In the genomic region with DNA sequence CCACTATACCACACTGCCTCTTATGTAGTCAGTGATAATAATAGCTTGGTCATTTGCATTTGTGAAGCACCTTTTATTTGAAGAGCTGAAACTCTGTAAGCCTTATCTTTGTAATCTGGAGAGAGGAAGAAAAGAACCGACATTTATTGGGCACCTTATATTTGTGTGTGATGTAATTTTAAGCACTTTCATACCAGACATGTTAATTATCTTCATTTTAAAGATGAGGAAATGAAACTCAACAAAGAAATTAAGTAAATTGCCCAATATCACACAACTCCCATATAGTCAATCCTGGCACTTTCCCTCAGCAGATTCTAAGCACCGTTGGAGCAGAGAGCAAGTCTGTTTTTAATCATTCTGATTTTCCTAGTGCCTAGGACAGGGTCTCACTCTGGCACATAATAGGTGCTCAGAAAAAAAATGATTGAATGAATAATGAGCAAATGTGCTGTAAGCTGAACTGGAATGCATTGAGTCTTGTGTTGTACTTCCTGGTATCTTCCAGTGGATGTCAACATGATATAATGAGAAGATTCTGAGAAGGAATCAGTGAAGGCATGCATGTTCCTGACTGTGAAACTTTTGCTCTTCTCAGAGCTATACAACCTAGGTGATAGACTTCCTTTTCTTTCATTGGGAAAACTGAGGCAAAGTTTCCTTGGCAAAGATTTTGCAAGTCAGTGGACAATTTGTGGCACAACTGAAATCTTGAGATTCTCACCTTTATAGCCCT, we compare ENCODE assay signal across 21 cellular contexts.
DNase-seq lines count a peak whose midpoint lies in the region; ATAC-seq, FAIRE-seq and TF ChIP-seq lines count a peak whose summit lies in the region.
"Had no signal": no experiment of that assay in that cellular context is flagged by ENCODE, and none has a peak within 500 bp of the region (broad histone marks: within the 10 kb centered on the region; RNA-seq: fewer than 3 reads in every experiment).

No MANE protein-coding gene starts in this region.

- no peak for TF ChIP-seq CTCF in upper lobe of right lung (IDR thresholded peaks at IDR 0.05)
- TF ChIP-seq CTCF in heart left ventricle (IDR thresholded peaks at IDR 0.05), result no peak

- no peak for DNase-seq in GM18507 (ENCODE audit: extremely low spot score, insufficient read length, low read depth)
- peak; percentile 81 for DNase-seq in MV-4-11 (lab: John Stamatoyannopoulos, UW)
- no peak for DNase-seq in upper lobe of right lung
- DNase-seq in heart left ventricle, result no peak
- no peak for DNase-seq in stimulated activated CD4-positive, alpha-beta T cell treated with anti-CD3 and anti-CD28 coated beads, Interleukin-2, amount 100 ng/mL, for 24 hours
- DNase-seq in activated T-cell treated with anti-CD3 and anti-CD28 coated beads, Interleukin-2, amount 50 U/mL, for 72 hours, result no peak
- DNase-seq: activated CD4-positive, alpha-beta T cell treated with anti-CD3 and anti-CD28 coated beads, Interleukin-2, amount 10 ng/mL, durations not matched to agents 7 days and 5 days; anterior cingulate cortex; CD8-positive, alpha-beta memory T cell; erythroblast; HCEC 1CT; NCI-H1048; NCI-H446; retina; stimulated activated CD4-positive, alpha-beta T cell treated with anti-CD3 and anti-CD28 coated beads, Interleukin-4, amount 100 ng/mL, for 4 hours had no signal

- H3K36me3 ChIP-seq in upper lobe of right lung, result no peaks in the 10 kb centered on the region
- H3K36me3 ChIP-seq in heart left ventricle, result no peaks in the 10 kb centered on the region

- no peak overlapping the region for H3K4me3 Mint-ChIP-seq in dendritic cell treated with granulocyte-macrophage colony-stimulating factor and Interleukin-4, amounts not matched to agents 40 ng/mL and 50 ng/mL, for 4 days
- H3K4me3 Mint-ChIP-seq in activated T-cell treated with anti-CD3 and anti-CD28 coated beads, Interleukin-2, amount 50 U/mL, for 72 hours, result no peak overlapping the region
- H3K4me3 Mint-ChIP-seq: activated CD4-positive, alpha-beta T cell treated with anti-CD3 and anti-CD28 coated beads, Interleukin-2, amount 10 ng/mL, durations not matched to agents 7 days and 5 days; activated T-helper 1 cell treated with anti-CD3 and anti-CD28 coated beads, Interleukin-12 subunit alpha, Interleukin-12 subunit beta, Interleukin-2, Interleukin-4 antibody, amounts not matched to agents 30 ng/mL and 10 ng/mL and 1 ng/mL, durations not matched to agents 14 hours and 24 hours and 36 hours; CD8-positive, alpha-beta memory T cell; natural killer cell treated with Interleukin-12 subunit alpha and Interleukin-12 subunit beta and Interleukin-15 and Interleukin-18, amount 100 ng/mL, for 72 hours; stimulated activated effector memory CD8-positive, alpha-beta T cell treated with anti-CD3 and anti-CD28 coated beads, Interleukin-12 subunit alpha, Interleukin-12 subunit beta, amount 100 ng/mL, for 72 hours; T-helper 2 cell treated with Interferon-gamma antibody and Interleukin-4, amounts not matched to agents 5 μg/mL and 100 μg/mL, for 36 hours had no signal

- no peaks in the 10 kb centered on the region for H3K27me3 Mint-ChIP-seq in dendritic cell treated with granulocyte-macrophage colony-stimulating factor and Interleukin-4, amounts not matched to agents 40 ng/mL and 50 ng/mL, for 4 days
- no peaks in the 10 kb centered on the region for H3K27me3 Mint-ChIP-seq in activated T-cell treated with anti-CD3 and anti-CD28 coated beads, Interleukin-2, amount 50 U/mL, for 72 hours (ENCODE audit: low read depth)
- H3K27me3 Mint-ChIP-seq: activated CD4-positive, alpha-beta T cell treated with anti-CD3 and anti-CD28 coated beads, Interleukin-2, amount 10 ng/mL, durations not matched to agents 7 days and 5 days; natural killer cell treated with Interleukin-12 subunit alpha and Interleukin-12 subunit beta and Interleukin-15 and Interleukin-18, amount 100 ng/mL, for 72 hours had no signal

- no peaks in the 10 kb centered on the region for H3K9me3 Mint-ChIP-seq in dendritic cell treated with granulocyte-macrophage colony-stimulating factor and Interleukin-4, amounts not matched to agents 40 ng/mL and 50 ng/mL, for 4 days
- H3K9me3 Mint-ChIP-seq in activated T-cell treated with anti-CD3 and anti-CD28 coated beads, Interleukin-2, amount 50 U/mL, for 72 hours, result no peaks in the 10 kb centered on the region
- H3K9me3 Mint-ChIP-seq: activated T-helper 1 cell treated with anti-CD3 and anti-CD28 coated beads, Interleukin-12 subunit alpha, Interleukin-12 subunit beta, Interleukin-2, Interleukin-4 antibody, amounts not matched to agents 30 ng/mL and 10 ng/mL and 1 ng/mL, durations not matched to agents 14 hours and 24 hours and 36 hours; CD8-positive, alpha-beta memory T cell; natural killer cell treated with Interleukin-12 subunit alpha and Interleukin-12 subunit beta and Interleukin-15 and Interleukin-18, amount 100 ng/mL, for 72 hours; stimulated activated effector memory CD8-positive, alpha-beta T cell treated with anti-CD3 and anti-CD28 coated beads, Interleukin-12 subunit alpha, Interleukin-12 subunit beta, amount 100 ng/mL, for 72 hours; T-helper 2 cell treated with Interferon-gamma antibody and Interleukin-4, amounts not matched to agents 5 μg/mL and 100 μg/mL, for 36 hours had no signal

- H3K36me3 Mint-ChIP-seq in dendritic cell treated with granulocyte-macrophage colony-stimulating factor and Interleukin-4, amounts not matched to agents 40 ng/mL and 50 ng/mL, for 4 days (ENCODE audit: low read depth), result no peaks in the 10 kb centered on the region
- peaks cover 0 to 3% of the 10 kb centered on the region in 2 donors for H3K36me3 Mint-ChIP-seq in activated T-cell treated with anti-CD3 and anti-CD28 coated beads, Interleukin-2, amount 50 U/mL, for 72 hours (ENCODE audit: insufficient read depth in 2 of 2)
- H3K36me3 Mint-ChIP-seq: natural killer cell treated with Interleukin-12 subunit alpha and Interleukin-12 subunit beta and Interleukin-15 and Interleukin-18, amount 100 ng/mL, for 72 hours; stimulated activated effector memory CD8-positive, alpha-beta T cell treated with anti-CD3 and anti-CD28 coated beads, Interleukin-12 subunit alpha, Interleukin-12 subunit beta, amount 100 ng/mL, for 72 hours had no signal

- no peaks in the 10 kb centered on the region for H3K27me3 ChIP-seq in upper lobe of right lung
- no peaks in the 10 kb centered on the region for H3K27me3 ChIP-seq in heart left ventricle

- H3K27ac ChIP-seq in upper lobe of right lung (no peak overlapping the region), heart left ventricle (peak overlapping the region in 1 of 12 donors; percentile 75)

- 60 to 72% (median 70%) methylated on average over 2 of the region's 2 CpGs for WGBS in heart left ventricle, 4 donors

- intact Hi-C loops in dendritic cell treated with granulocyte-macrophage colony-stimulating factor and Interleukin-4, amounts not matched to agents 40 ng/mL and 50 ng/mL, for 4 days (cut with micrococcal nuclease), result no loop called here
- intact Hi-C loops in upper lobe of right lung (cut with DNase I) (no loop called here), heart left ventricle (cut with DNase I) (loop anchor here in 3 of 10 donors (10.0 kb wide), 3 partner anchors 89 to 401 kb away; no protein-coding TSS in a partner anchor)

- peak; percentile 70 for FAIRE-seq in GM18507 (lab: Jason Lieb, UNC)
- FAIRE-seq: colon had no signal

- H3K4me3 ChIP-seq in upper lobe of right lung (no peak overlapping the region), heart left ventricle (no peak overlapping the region)

- H3K4me1 ChIP-seq in upper lobe of right lung (peaks cover 48% of the 10 kb centered on the region), heart left ventricle (peaks cover 0 to 66% (median 22%) of the 10 kb centered on the region in 12 donors)

- no peaks in the 10 kb centered on the region for H3K9me3 ChIP-seq in upper lobe of right lung
- peaks cover 0 to 4% (median 0%) of the 10 kb centered on the region in 12 donors for H3K9me3 ChIP-seq in heart left ventricle

- H3K4me1 Mint-ChIP-seq in dendritic cell treated with granulocyte-macrophage colony-stimulating factor and Interleukin-4, amounts not matched to agents 40 ng/mL and 50 ng/mL, for 4 days (ENCODE audit: low read depth), result peaks cover 73% of the 10 kb centered on the region
- peaks cover 53% of the 10 kb centered on the region for H3K4me1 Mint-ChIP-seq in activated T-cell treated with anti-CD3 and anti-CD28 coated beads, Interleukin-2, amount 50 U/mL, for 72 hours (ENCODE audit: low read depth)

- ATAC-seq in upper lobe of right lung (peak; percentile 46), heart left ventricle (no peak)
- ATAC-seq in activated T-cell treated with anti-CD3 and anti-CD28 coated beads, Interleukin-2, amount 50 U/mL, for 72 hours (replicated peaks in 1 of 2), result no peak
- ATAC-seq: natural killer cell treated with Interleukin-12 subunit alpha and Interleukin-12 subunit beta and Interleukin-15 and Interleukin-18, amount 100 ng/mL, for 72 hours; stimulated activated effector memory CD8-positive, alpha-beta T cell treated with anti-CD3 and anti-CD28 coated beads, Interleukin-12 subunit alpha, Interleukin-12 subunit beta, amount 100 ng/mL, for 72 hours had no signal

- peak overlapping the region; percentile 95 for H3K27ac Mint-ChIP-seq in dendritic cell treated with granulocyte-macrophage colony-stimulating factor and Interleukin-4, amounts not matched to agents 40 ng/mL and 50 ng/mL, for 4 days
- no peak overlapping the region for H3K27ac Mint-ChIP-seq in activated T-cell treated with anti-CD3 and anti-CD28 coated beads, Interleukin-2, amount 50 U/mL, for 72 hours
- H3K27ac Mint-ChIP-seq: activated CD4-positive, alpha-beta T cell treated with anti-CD3 and anti-CD28 coated beads, Interleukin-2, amount 10 ng/mL, durations not matched to agents 7 days and 5 days; activated T-helper 1 cell treated with anti-CD3 and anti-CD28 coated beads, Interleukin-12 subunit alpha, Interleukin-12 subunit beta, Interleukin-2, Interleukin-4 antibody, amounts not matched to agents 30 ng/mL and 10 ng/mL and 1 ng/mL, durations not matched to agents 14 hours and 24 hours and 36 hours; stimulated activated effector memory CD8-positive, alpha-beta T cell treated with anti-CD3 and anti-CD28 coated beads, Interleukin-12 subunit alpha, Interleukin-12 subunit beta, amount 100 ng/mL, for 72 hours; T-helper 2 cell treated with Interferon-gamma antibody and Interleukin-4, amounts not matched to agents 5 μg/mL and 100 μg/mL, for 36 hours had no signal

- no peak for TF ChIP-seq POLR2A in heart left ventricle (IDR thresholded peaks at IDR 0.05)
